Comparison of ENCODE assay signal across 27 cellular contexts in genomic region chr4:36039031-36039430, GRCh38.
DNase-seq lines count a peak whose midpoint lies in the region; ATAC-seq, FAIRE-seq and TF ChIP-seq lines count a peak whose summit lies in the region.
"Had no signal": no experiment of that assay in that cellular context is flagged by ENCODE, and none has a peak within 500 bp of the region (broad histone marks: within the 10 kb centered on the region; RNA-seq: fewer than 3 reads in every experiment).

No MANE protein-coding gene starts in this region.

- SMC1A ChIA-PET in GM12878 (lab: Charles Lee; ENCODE audit: uncharacterized antibody, unreplicated experiment): interaction anchor here (0.8 kb wide), 1 partner anchor 172 kb away, joined by 4 read pairs; no protein-coding TSS in a partner anchor

- no peak for TF ChIP-seq CTCF in GM12878 (IDR thresholded peaks at IDR 0.05 in 2 of 3, conservative IDR thresholded peaks at IDR 0.05 in 1 of 3; ENCODE audit: control insufficient read depth in 2 of 3, extremely low read depth in 1 of 3, insufficient read depth in 1 of 3, low read depth in 3 of 3, low read length in 3 of 3)
- TF ChIP-seq CTCF in suprapubic skin (IDR thresholded peaks at IDR 0.05): no peak

- H3K27ac Mint-ChIP-seq in activated naive CD4-positive, alpha-beta T cell treated with anti-CD3 and anti-CD28 coated beads for 36 hours: no peak overlapping the region
- H3K27ac Mint-ChIP-seq: activated T-helper 1 cell treated with anti-CD3 and anti-CD28 coated beads, Interleukin-12 subunit alpha, Interleukin-12 subunit beta, Interleukin-2, Interleukin-4 antibody, amounts not matched to agents 30 ng/mL and 10 ng/mL and 1 ng/mL, durations not matched to agents 14 hours and 24 hours and 36 hours; dendritic cell treated with granulocyte-macrophage colony-stimulating factor and Interleukin-4, amounts not matched to agents 40 ng/mL and 50 ng/mL, for 4 days had no signal

- H4K20me1 ChIP-seq in GM12878 (ENCODE audit: control insufficient read depth, insufficient read depth): no peaks in the 10 kb centered on the region

- POLR2A ChIA-PET in GM12878 (lab: Charles Lee): no interaction called here

- H3K4me1 ChIP-seq in GM12878 (ENCODE audit: control insufficient read depth, insufficient read depth, low read length): no peaks in the 10 kb centered on the region
- peaks cover 6% of the 10 kb centered on the region for H3K4me1 ChIP-seq in thymus (ENCODE audit: control insufficient read depth, insufficient read depth, low read length)
- no peaks in the 10 kb centered on the region for H3K4me1 ChIP-seq in suprapubic skin
- H3K4me1 ChIP-seq in small intestine (ENCODE audit: control insufficient read depth in 2 of 2, insufficient read depth in 1 of 2, low read depth in 1 of 2, low read length in 1 of 2): no peaks in the 10 kb centered on the region

- H3K4me3 Mint-ChIP-seq in activated naive CD4-positive, alpha-beta T cell treated with anti-CD3 and anti-CD28 coated beads for 36 hours: no peak overlapping the region
- H3K4me3 Mint-ChIP-seq: activated T-helper 1 cell treated with anti-CD3 and anti-CD28 coated beads, Interleukin-12 subunit alpha, Interleukin-12 subunit beta, Interleukin-2, Interleukin-4 antibody, amounts not matched to agents 30 ng/mL and 10 ng/mL and 1 ng/mL, durations not matched to agents 14 hours and 24 hours and 36 hours; dendritic cell treated with granulocyte-macrophage colony-stimulating factor and Interleukin-4, amounts not matched to agents 40 ng/mL and 50 ng/mL, for 4 days; naive B cell had no signal

- no peaks in the 10 kb centered on the region for H3K36me3 ChIP-seq in GM12878 (ENCODE audit: control insufficient read depth in 2 of 2, insufficient read depth in 2 of 2, low read length in 1 of 2)
- H3K36me3 ChIP-seq in thymus (ENCODE audit: control insufficient read depth, insufficient read depth): no peaks in the 10 kb centered on the region
- H3K36me3 ChIP-seq in suprapubic skin: no peaks in the 10 kb centered on the region
- no peaks in the 10 kb centered on the region for H3K36me3 ChIP-seq in small intestine (ENCODE audit: control insufficient read depth in 2 of 2, insufficient read depth in 2 of 2, low read length in 2 of 2)

- RAD21 ChIA-PET in GM12878 (lab: Charles Lee; ENCODE audit: unreplicated experiment): interaction anchor here (1.4 kb wide), 1 partner anchor 105 kb away, joined by 3 read pairs; no protein-coding TSS in a partner anchor

- no peaks in the 10 kb centered on the region for H3K27me3 ChIP-seq in GM12878 (replicated peaks in 1 of 2; ENCODE audit: control insufficient read depth in 2 of 2, insufficient read depth in 2 of 2, low read length in 1 of 2)
- no peaks in the 10 kb centered on the region for H3K27me3 ChIP-seq in thymus (ENCODE audit: control insufficient read depth, insufficient read depth)
- H3K27me3 ChIP-seq in suprapubic skin: no peaks in the 10 kb centered on the region
- H3K27me3 ChIP-seq in small intestine (ENCODE audit: control insufficient read depth in 2 of 2, insufficient read depth in 2 of 2, low read length in 2 of 2): no peaks in the 10 kb centered on the region

- CTCF ChIA-PET in activated naive CD4-positive, alpha-beta T cell treated with anti-CD3 and anti-CD28 coated beads for 36 hours (lab: Charles Lee): no interaction called here
- CTCF ChIA-PET in GM12878 (lab: Yijun Ruan, JAX): interaction anchor here (0.7 kb wide), 1 partner anchor 272 kb away, joined by 3 read pairs; no protein-coding TSS in a partner anchor

- H3K27me3 Mint-ChIP-seq in activated naive CD4-positive, alpha-beta T cell treated with anti-CD3 and anti-CD28 coated beads for 36 hours (ENCODE audit: low read depth): no peaks in the 10 kb centered on the region
- H3K27me3 Mint-ChIP-seq: dendritic cell treated with granulocyte-macrophage colony-stimulating factor and Interleukin-4, amounts not matched to agents 40 ng/mL and 50 ng/mL, for 4 days; naive B cell had no signal

- no peak overlapping the region for H3K9ac ChIP-seq in GM12878 (ENCODE audit: control insufficient read depth, insufficient read depth, low read length)
- H3K9ac ChIP-seq: KMS-11 had no signal

- TF ChIP-seq POLR2A in GM12878 (IDR thresholded peaks at IDR 0.05; ENCODE audit: low read depth, low read length) (no peak), suprapubic skin (IDR thresholded peaks at IDR 0.05) (no peak)

- H3K9me3 Mint-ChIP-seq in activated naive CD4-positive, alpha-beta T cell treated with anti-CD3 and anti-CD28 coated beads for 36 hours: no peaks in the 10 kb centered on the region
- H3K9me3 Mint-ChIP-seq: activated naive CD4-positive, alpha-beta T cell treated with anti-CD3 and anti-CD28 coated beads, Interleukin-2, amount 50 U/mL, for 72 hours had no signal

- TF ChIP-seq EP300 in GM12878 (IDR thresholded peaks at IDR 0.05; ENCODE audit: borderline replicate concordance in 1 of 2, control insufficient read depth in 1 of 2, low read depth in 2 of 2, low read length in 2 of 2) (no peak), suprapubic skin (IDR thresholded peaks at IDR 0.05) (no peak)

- H3K36me3 Mint-ChIP-seq in activated naive CD4-positive, alpha-beta T cell treated with anti-CD3 and anti-CD28 coated beads for 36 hours (ENCODE audit: low read depth): no peaks in the 10 kb centered on the region

- DNase-seq in activated naive CD4-positive, alpha-beta T cell treated with anti-CD3 and anti-CD28 coated beads for 36 hours: peak; percentile 12
- DNase-seq in activated naive CD4-positive, alpha-beta T cell (lab: John Stamatoyannopoulos, UW): no peak
- DNase-seq in NCI-H146 (lab: John Stamatoyannopoulos, UW) (peak; percentile 70), GM12878 (ENCODE audit: low read depth, low spot score) (no peak), suprapubic skin (ENCODE audit: low spot score in 2 of 2) (no peak), epidermal melanocyte (ENCODE audit: insufficient read length, low spot score) (no peak), small intestine (no peak)
- DNase-seq: aorta, caudate nucleus, COR-L47, glutamatergic neuron, naive B cell, NCI-H1694, SHP77 treated with DMSO at 0.1 percent for 48 hours, SW 1271, T1000 had no signal

- no peak overlapping the region for H3K4me3 ChIP-seq in GM12878
- no peak overlapping the region for H3K4me3 ChIP-seq in thymus (ENCODE audit: low read length)
- no peak overlapping the region for H3K4me3 ChIP-seq in suprapubic skin
- H3K4me3 ChIP-seq in small intestine (ENCODE audit: low read depth in 1 of 2, low read length in 2 of 2): no peak overlapping the region

- H3K4me2 ChIP-seq in GM12878 (ENCODE audit: control insufficient read depth, insufficient read depth): no peak overlapping the region
- H3K4me2 ChIP-seq: KMS-11 had no signal

- H3K4me1 Mint-ChIP-seq in activated naive CD4-positive, alpha-beta T cell treated with anti-CD3 and anti-CD28 coated beads for 36 hours (ENCODE audit: low read depth): no peaks in the 10 kb centered on the region

- WGBS in GM12878 (ENCODE audit: insufficient coverage, insufficient replicate concordance, low lambda C conversion rate, missing lambda C conversion rate): 77% methylated on average over 2 of the region's 2 CpGs
- WGBS in thymus: 50% methylated on average over 2 of the region's 2 CpGs
- WGBS in suprapubic skin: 75% methylated on average over 2 of the region's 2 CpGs
- WGBS in small intestine, 3 donors: 49 to 73% (median 63%) methylated on average over 2 of the region's 2 CpGs

- in situ Hi-C loops in GM12878 (cut with MboI): no loop called here

- FAIRE-seq in GM12878 (lab: Jason Lieb, UNC) (no peak), small intestine (lab: Jason Lieb, UNC) (no peak)
- FAIRE-seq: A204.1, endothelial cell of umbilical vein, HTR-8/SVneo, urothelium cell line had no signal

- intact Hi-C loops in activated naive CD4-positive, alpha-beta T cell treated with anti-CD3 and anti-CD28 coated beads for 36 hours (cut with micrococcal nuclease): no loop called here
- intact Hi-C loops in GM12878 (cut with micrococcal nuclease; ENCODE audit: unreplicated experiment): no loop called here

- no TSS peak for BruUV-seq in GM12878 (replicated peaks; lab: Mats Ljungman, UMichigan)

- no peaks in the 10 kb centered on the region for H3K9me3 ChIP-seq in GM12878 (replicated peaks; ENCODE audit: control insufficient read depth, insufficient read depth, low read length)
- H3K9me3 ChIP-seq in thymus (ENCODE audit: control insufficient read depth): no peaks in the 10 kb centered on the region
- no peaks in the 10 kb centered on the region for H3K9me3 ChIP-seq in suprapubic skin
- H3K9me3 ChIP-seq in small intestine (ENCODE audit: control insufficient read depth, low read depth): no peaks in the 10 kb centered on the region

- H3K79me2 ChIP-seq in GM12878 (ENCODE audit: control insufficient read depth, insufficient read depth, low read length): no peaks in the 10 kb centered on the region

- H2AFZ ChIP-seq in GM12878 (ENCODE audit: control insufficient read depth, low read depth, low read length): no peak overlapping the region

- H3K27ac ChIP-seq in GM12878 (ENCODE audit: control insufficient read depth, insufficient read depth): no peak overlapping the region
- peak overlapping the region; percentile 3 for H3K27ac ChIP-seq in thymus (ENCODE audit: low read depth)
- H3K27ac ChIP-seq in suprapubic skin: no peak overlapping the region
- H3K27ac ChIP-seq in small intestine (ENCODE audit: low read depth in 1 of 2, low read length in 1 of 2): no peak overlapping the region
- H3K27ac ChIP-seq: KMS-11 had no signal

- peak; percentile 45; the same call in 2 of the 3 replicates for ATAC-seq in GM12878
- ATAC-seq: left lobe of liver, Panc1 had no signal

- TF ChIP-seq RAD21 in GM12878 (IDR thresholded peaks at IDR 0.05; ENCODE audit: insufficient read depth, low read depth, low read length): no peak

TF ChIP-seq in GM12878, 131 proteins besides CTCF, POLR2A, EP300 and RAD21 (continues in another document):
- TF ChIP-seq YY1 (IDR thresholded peaks at IDR 0.05; ENCODE audit: low read depth, low read length) (no peak), ZNF622 (IDR thresholded peaks at IDR 0.05) (no peak), SP1 (IDR thresholded peaks at IDR 0.05; ENCODE audit: low read depth, low read length) (no peak)

Comparison
In these comparisons a context has a peak if more than half of its experiments do, and no peak if none do; other contexts are left out.
1. DNase-seq: peak in activated naive CD4-positive, alpha-beta T cell treated with anti-CD3 and anti-CD28 coated beads for 36 hours (single experiment) and NCI-H146 (single experiment); none in activated naive CD4-positive, alpha-beta T cell (0 of 4), GM12878 (single experiment), suprapubic skin (0 of 2), epidermal melanocyte (single experiment) and small intestine (single experiment).